Comparison of ENCODE assay signal across 25 cellular contexts in the genomic region with DNA sequence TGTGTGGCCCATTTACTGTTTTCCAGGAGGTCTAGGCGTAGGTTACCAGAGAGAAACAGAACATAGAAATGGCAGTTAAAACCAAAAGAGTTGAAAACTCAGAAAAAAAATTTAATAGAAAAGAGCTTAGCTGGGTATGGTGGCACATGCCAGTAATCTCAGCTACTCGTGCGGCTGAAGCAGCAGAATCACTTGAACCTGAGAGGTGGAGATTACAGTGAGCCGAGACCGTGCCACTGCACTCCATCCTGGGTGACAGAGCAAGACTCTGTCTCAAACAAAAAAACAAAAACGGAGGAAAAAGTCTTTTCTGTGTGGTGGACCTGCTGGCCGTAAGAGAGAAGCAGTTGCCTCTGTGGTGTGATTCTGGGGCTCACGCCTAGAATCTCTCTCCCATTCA.
"Had no signal": no experiment of that assay in that cellular context is flagged by ENCODE, and none has a peak within 500 bp of the region (broad histone marks: within the 10 kb centered on the region; RNA-seq: fewer than 3 reads in every experiment).

No MANE protein-coding gene starts in this region.

- H3K27me3 ChIP-seq: heart left ventricle, ovary, right atrium auricular region, transverse colon, upper lobe of left lung, vagina had no signal

- H3K36me3 ChIP-seq: heart left ventricle, lower lobe of right lung, ovary, right atrium auricular region, transverse colon, upper lobe of left lung, vagina had no signal

- H3K4me3 Mint-ChIP-seq: naive B cell; natural killer cell; stimulated activated effector memory CD8-positive, alpha-beta T cell treated with anti-CD3 and anti-CD28 coated beads, Interleukin-12 subunit alpha, Interleukin-12 subunit beta, amount 100 ng/mL, for 72 hours; stimulated activated naive CD8-positive, alpha-beta T cell treated with anti-CD3 and anti-CD28 coated beads, Interleukin-15, Interleukin-2, amounts not matched to agents 100 ng/mL and 50 ng/mL, for 24 hours had no signal

- H3K4me3 ChIP-seq: heart left ventricle, lower lobe of right lung, ovary, right atrium auricular region, skin epidermis, transverse colon, upper lobe of left lung, vagina had no signal

- ATAC-seq: heart left ventricle; left ventricle myocardium superior; lower lobe of right lung; natural killer cell; sciatic nerve; stimulated activated effector memory CD8-positive, alpha-beta T cell treated with anti-CD3 and anti-CD28 coated beads, Interleukin-12 subunit alpha, Interleukin-12 subunit beta, amount 100 ng/mL, for 72 hours had no signal

- DNase-seq: heart left ventricle; hypothalamus; islet precursor cell; left ventricle myocardium superior; lower lobe of right lung; mammary epithelial cell; mesenchymal stem cell; naive B cell; natural killer cell; ovary; stimulated activated CD4-positive, alpha-beta T cell treated with anti-CD3 and anti-CD28 coated beads, Interleukin-12 subunit alpha, Interleukin-12 subunit beta, amount 100 ng/mL, for 4 hours; stimulated activated CD4-positive, alpha-beta T cell treated with anti-CD3 and anti-CD28 coated beads, Interleukin-15, amount 100 ng/mL, for 24 hours; stimulated activated CD4-positive, alpha-beta T cell treated with anti-CD3 and anti-CD28 coated beads, Interleukin-2, amount 100 ng/mL, for 24 hours; stimulated activated CD4-positive, alpha-beta T cell treated with anti-CD3 and anti-CD28 coated beads, Interleukin-4, amount 100 ng/mL, for 1 hour; stimulated activated naive CD4-positive, alpha-beta T cell; substantia nigra; transverse colon; upper lobe of left lung had no signal

- H3K27ac Mint-ChIP-seq: natural killer cell; stimulated activated effector memory CD8-positive, alpha-beta T cell treated with anti-CD3 and anti-CD28 coated beads, Interleukin-12 subunit alpha, Interleukin-12 subunit beta, amount 100 ng/mL, for 72 hours; stimulated activated naive CD8-positive, alpha-beta T cell treated with anti-CD3 and anti-CD28 coated beads, Interleukin-15, Interleukin-2, amounts not matched to agents 100 ng/mL and 50 ng/mL, for 24 hours had no signal

- H3K27me3 Mint-ChIP-seq: naive B cell; progenitor cell of endocrine pancreas; stimulated activated naive CD8-positive, alpha-beta T cell treated with anti-CD3 and anti-CD28 coated beads, Interleukin-15, Interleukin-2, amounts not matched to agents 100 ng/mL and 50 ng/mL, for 24 hours had no signal

- H3K27ac ChIP-seq: heart left ventricle, lower lobe of right lung, ovary, right atrium auricular region, skin epidermis, transverse colon, upper lobe of left lung, vagina had no signal

- H3K36me3 Mint-ChIP-seq: naive B cell; natural killer cell; stimulated activated effector memory CD8-positive, alpha-beta T cell treated with anti-CD3 and anti-CD28 coated beads, Interleukin-12 subunit alpha, Interleukin-12 subunit beta, amount 100 ng/mL, for 72 hours had no signal

- H3K9me3 Mint-ChIP-seq: naive B cell; natural killer cell; stimulated activated effector memory CD8-positive, alpha-beta T cell treated with anti-CD3 and anti-CD28 coated beads, Interleukin-12 subunit alpha, Interleukin-12 subunit beta, amount 100 ng/mL, for 72 hours; stimulated activated naive CD8-positive, alpha-beta T cell treated with anti-CD3 and anti-CD28 coated beads, Interleukin-15, Interleukin-2, amounts not matched to agents 100 ng/mL and 50 ng/mL, for 24 hours had no signal

- H3K9me3 ChIP-seq: heart left ventricle, lower lobe of right lung, ovary, right atrium auricular region, transverse colon, upper lobe of left lung, vagina had no signal
